In the genomic region with DNA sequence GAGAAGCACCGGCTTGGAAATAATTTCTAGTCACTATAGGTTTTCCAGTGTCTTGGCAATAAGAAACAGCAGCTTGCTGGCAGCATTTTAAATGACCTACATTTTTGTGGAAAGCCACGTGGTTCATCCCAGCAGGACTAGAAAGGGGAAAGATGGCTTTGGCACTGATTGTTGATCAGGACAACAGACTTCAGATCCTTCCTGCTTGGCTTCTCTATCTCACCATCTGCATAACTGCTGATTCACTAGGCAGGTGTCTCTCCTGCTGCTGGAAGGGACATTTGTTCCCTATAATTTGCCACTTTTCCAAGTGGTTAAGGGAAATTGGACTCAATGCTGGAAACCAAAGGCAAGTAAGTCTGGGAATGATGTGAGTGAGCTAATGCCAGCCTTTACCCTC, we compare ENCODE assay signal across 25 cellular contexts.
DNase-seq lines count a peak whose midpoint lies in the region; ATAC-seq and TF ChIP-seq lines count a peak whose summit lies in the region.
"Had no signal": no experiment of that assay in that cellular context is flagged by ENCODE, and none has a peak within 500 bp of the region (broad histone marks: within the 10 kb centered on the region; RNA-seq: fewer than 3 reads in every experiment).

No MANE protein-coding gene starts in this region.

- no peaks in the 10 kb centered on the region for H3K9me3 ChIP-seq in effector memory CD4-positive, alpha-beta T cell (ENCODE audit: control insufficient read depth, low read length)
- H3K9me3 ChIP-seq in right lobe of liver, result no peaks in the 10 kb centered on the region
- H3K9me3 ChIP-seq: Caco-2, HAP-1 had no signal

- H3K36me3 Mint-ChIP-seq in activated CD4-positive, alpha-beta T cell treated with anti-CD3 and anti-CD28 coated beads, Interleukin-2, amount 10 ng/mL, durations not matched to agents 24 days and 14 days (ENCODE audit: low read depth), result no peaks in the 10 kb centered on the region
- H3K36me3 Mint-ChIP-seq: T-cell, type B pancreatic cell had no signal

- TF ChIP-seq CTCF in right lobe of liver (IDR thresholded peaks at IDR 0.05), result no peak

- DNase-seq in NCI-H1092 (lab: John Stamatoyannopoulos, UW) (peak; percentile 4), NCI-H1092 treated with DMSO at 0.1 percent for 48 hours (lab: John Stamatoyannopoulos, UW) (no peak), NCI-H1694 treated with DMSO at 0.1 percent for 48 hours (lab: John Stamatoyannopoulos, UW) (peak; percentile 82), astrocyte of the hippocampus (ENCODE audit: low read depth, low spot score) (peak; percentile 33), occipital lobe (lab: John Stamatoyannopoulos, UW) (peak; percentile 32), right lobe of liver (no peak)
- DNase-seq in effector memory CD4-positive, alpha-beta T cell, result no peak
- DNase-seq in activated CD4-positive, alpha-beta T cell treated with anti-CD3 and anti-CD28 coated beads, Interleukin-2, amount 10 ng/mL, durations not matched to agents 24 days and 14 days, result no peak
- DNase-seq: activated CD4-positive, alpha-beta T cell treated with anti-CD3 and anti-CD28 coated beads for 1 hour; activated CD8-positive, alpha-beta memory T cell treated with anti-CD3 and anti-CD28 coated beads for 24 hours; activated naive CD4-positive, alpha-beta T cell treated with Interleukin-2 at 50 U/mL for 16 hours; activated T-cell treated with anti-CD3 and anti-CD28 coated beads, Interleukin-2, amount 50 U/mL, for 4 hours; BE2C; Caco-2; heart right ventricle; mesenchymal stem cell; naive thymus-derived CD4-positive, alpha-beta T cell; NCI-H1417 treated with DMSO at 0.1 percent for 48 hours; NCI-H345; sigmoid colon; T-cell had no signal

- H3K36me3 ChIP-seq in effector memory CD4-positive, alpha-beta T cell (ENCODE audit: control insufficient read depth, insufficient read depth, low read length), result no peaks in the 10 kb centered on the region
- H3K36me3 ChIP-seq in right lobe of liver, result no peaks in the 10 kb centered on the region
- H3K36me3 ChIP-seq: BE2C, HAP-1, heart right ventricle, sigmoid colon had no signal

- H3K9me3 Mint-ChIP-seq in activated CD4-positive, alpha-beta T cell treated with anti-CD3 and anti-CD28 coated beads, Interleukin-2, amount 10 ng/mL, durations not matched to agents 24 days and 14 days, result peaks cover 15% of the 10 kb centered on the region

- H3K4me3 Mint-ChIP-seq in activated CD4-positive, alpha-beta T cell treated with anti-CD3 and anti-CD28 coated beads, Interleukin-2, amount 10 ng/mL, durations not matched to agents 24 days and 14 days, result no peak overlapping the region
- H3K4me3 Mint-ChIP-seq: activated T-cell treated with anti-CD3 and anti-CD28 coated beads, Interleukin-2, amount 50 U/mL, for 4 hours; IgD-negative memory B cell; naive thymus-derived CD4-positive, alpha-beta T cell; T-cell; type B pancreatic cell had no signal

- no peak for TF ChIP-seq POLR2A in right lobe of liver (IDR thresholded peaks at IDR 0.05)

- H3K4me1 Mint-ChIP-seq in activated CD4-positive, alpha-beta T cell treated with anti-CD3 and anti-CD28 coated beads, Interleukin-2, amount 10 ng/mL, durations not matched to agents 24 days and 14 days, result no peaks in the 10 kb centered on the region
- H3K4me1 Mint-ChIP-seq: IgD-negative memory B cell; naive thymus-derived CD4-positive, alpha-beta T cell; T-cell had no signal

- intact Hi-C loops in activated CD4-positive, alpha-beta T cell treated with anti-CD3 and anti-CD28 coated beads, Interleukin-2, amount 10 ng/mL, durations not matched to agents 24 days and 14 days (cut with micrococcal nuclease), result no loop called here
- intact Hi-C loops in right lobe of liver (cut with DNase I), result no loop called here

- no peak overlapping the region for H3K27ac ChIP-seq in effector memory CD4-positive, alpha-beta T cell (ENCODE audit: insufficient read depth, low read length, poor library complexity, severe bottlenecking)
- no peak overlapping the region for H3K27ac ChIP-seq in right lobe of liver
- H3K27ac ChIP-seq: epithelial cell of prostate, heart right ventricle, sigmoid colon had no signal

- no peaks in the 10 kb centered on the region for H3K4me1 ChIP-seq in effector memory CD4-positive, alpha-beta T cell (ENCODE audit: control insufficient read depth, insufficient read depth, low read length, poor library complexity, severe bottlenecking)
- H3K4me1 ChIP-seq in right lobe of liver, result no peaks in the 10 kb centered on the region
- H3K4me1 ChIP-seq: Caco-2, HAP-1, heart right ventricle, sigmoid colon had no signal

- H3K27me3 Mint-ChIP-seq in activated CD4-positive, alpha-beta T cell treated with anti-CD3 and anti-CD28 coated beads, Interleukin-2, amount 10 ng/mL, durations not matched to agents 24 days and 14 days, result no peaks in the 10 kb centered on the region
- H3K27me3 Mint-ChIP-seq: type B pancreatic cell had no signal

- H3K4me3 ChIP-seq in effector memory CD4-positive, alpha-beta T cell (ENCODE audit: insufficient read depth, low read depth, low read length, poor library complexity, severe bottlenecking), result no peak overlapping the region
- no peak overlapping the region for H3K4me3 ChIP-seq in right lobe of liver
- H3K4me3 ChIP-seq: HAP-1, heart right ventricle, sigmoid colon had no signal

- no peak for ATAC-seq in right lobe of liver
- ATAC-seq: activated T-cell treated with anti-CD3 and anti-CD28 coated beads, Interleukin-2, amount 50 U/mL, for 4 hours; heart right ventricle; naive thymus-derived CD4-positive, alpha-beta T cell; T-cell had no signal

- H3K27ac Mint-ChIP-seq in activated CD4-positive, alpha-beta T cell treated with anti-CD3 and anti-CD28 coated beads, Interleukin-2, amount 10 ng/mL, durations not matched to agents 24 days and 14 days, result no peak overlapping the region
- H3K27ac Mint-ChIP-seq: IgD-negative memory B cell; naive thymus-derived CD4-positive, alpha-beta T cell; T-cell; type B pancreatic cell had no signal

- WGBS in right lobe of liver (ENCODE audit: insufficient coverage, low coverage, low lambda C conversion rate, missing lambda C conversion rate), result 46% methylated on average over 2 of the region's 2 CpGs

- H3K27me3 ChIP-seq in effector memory CD4-positive, alpha-beta T cell (replicated peaks; ENCODE audit: control insufficient read depth, insufficient read depth, low read length, poor library complexity, severe bottlenecking), result no peaks in the 10 kb centered on the region
- no peaks in the 10 kb centered on the region for H3K27me3 ChIP-seq in right lobe of liver
- H3K27me3 ChIP-seq: BE2C, sigmoid colon had no signal

Comparison
In these comparisons a context has a peak if more than half of its experiments do, and no peak if none do; other contexts are left out.
1. DNase-seq: peak in NCI-H1092 (single experiment), NCI-H1694 treated with DMSO at 0.1 percent for 48 hours (single experiment), astrocyte of the hippocampus (single experiment) and occipital lobe (single experiment); none in NCI-H1092 treated with DMSO at 0.1 percent for 48 hours (single experiment), effector memory CD4-positive, alpha-beta T cell (0 of 3), activated CD4-positive, alpha-beta T cell treated with anti-CD3 and anti-CD28 coated beads, Interleukin-2, amount 10 ng/mL, durations not matched to agents 24 days and 14 days (single experiment) and right lobe of liver (0 of 3).